In genomic region chr13:100530645-100531044, GRCh38 we compare ENCODE assay signal across 15 cellular contexts. TPM values are rescaled to one million over a fixed set of nuclear protein-coding genes. Genes with fewer than 3 reads are reported as not detected.
A peak's percentile ranks its signal among the peaks of the same experiment; 100 is the strongest.
DNase-seq lines count a peak whose midpoint lies in the region; ATAC-seq and TF ChIP-seq lines count a peak whose summit lies in the region.
"Had no signal": no experiment of that assay in that cellular context is flagged by ENCODE, and none has a peak within 500 bp of the region (broad histone marks: within the 10 kb centered on the region; RNA-seq: fewer than 3 reads in every experiment).

No MANE protein-coding gene starts in this region.

- TF ChIP-seq CTCF in foreskin fibroblast (IDR thresholded peaks at IDR 0.05; ENCODE audit: low read depth, low read length), result no peak
- TF ChIP-seq CTCF in GM13977 (IDR thresholded peaks at IDR 0.05; ENCODE audit: extremely low read depth, insufficient read depth, missing control alignments), result no peak

- in situ Hi-C loops in GM13977 (cut with MboI; ENCODE audit: low pct_unique_long_range_greater_than_20kb, low sequenced_read_pairs, unreplicated experiment), result no loop called here

- intact Hi-C loops in sciatic nerve (cut with DNase I), result no loop called here

- ATAC-seq in sciatic nerve (peak; percentile 94), HG03520 (IDR thresholded peaks at IDR 0.05; ENCODE audit: unreplicated experiment) (no peak)
- ATAC-seq: A549 had no signal

- no peak overlapping the region for H3K4me3 ChIP-seq in foreskin fibroblast (ENCODE audit: low read depth in 1 of 2, low read length in 2 of 2)
- H3K4me3 ChIP-seq: A549, lung, MG63, skin epidermis, stomach had no signal

- DNase-seq in NCI-H1694 treated with DMSO at 0.1 percent for 48 hours (lab: John Stamatoyannopoulos, UW) (peak; percentile 58), NCI-H1694 (lab: John Stamatoyannopoulos, UW) (no peak), NCI-H446 treated with DMSO at 0.1 percent for 48 hours (lab: John Stamatoyannopoulos, UW) (peak; percentile 19), foreskin fibroblast (peak; percentile 45 to 66), sciatic nerve (ENCODE audit: low spot score) (peak; percentile 78), GM13977 (ENCODE audit: low spot score) (no peak), SK-N-DZ (ENCODE audit: low spot score) (no peak)
- DNase-seq: MG63, NCI-H226, OCI-M1, stomach had no signal

RNA-seq across cellular contexts. Expression of gene GGACT, which starts 57.9 kb away (rescaled TPM):
- 5.2 TPM for total RNA-seq in sciatic nerve
- 1.2 and 2.5 TPM in 2 replicates for polyA plus RNA-seq in SK-N-DZ (2014; cell fraction: cytosol; rRNA removed)
- 1.2 and 2.3 TPM in 2 replicates for polyA plus RNA-seq in SK-N-DZ (2014; cell fraction: nucleus; rRNA removed)

Comparison
In these comparisons a context has a peak if more than half of its experiments do, and no peak if none do; other contexts are left out.
1. DNase-seq: peak in NCI-H1694 treated with DMSO at 0.1 percent for 48 hours (single experiment), NCI-H446 treated with DMSO at 0.1 percent for 48 hours (single experiment), foreskin fibroblast (2 of 2) and sciatic nerve (single experiment); none in NCI-H1694 (single experiment), GM13977 (single experiment) and SK-N-DZ (single experiment).